In genomic region chr17:80509311-80509710, GRCh38 we compare ENCODE assay signal across 23 cellular contexts. TPM values are rescaled to one million over a fixed set of nuclear protein-coding genes. Genes with fewer than 3 reads are reported as not detected.
A peak's percentile ranks its signal among the peaks of the same experiment; 100 is the strongest.
DNase-seq lines count a peak whose midpoint lies in the region; ATAC-seq, FAIRE-seq and TF ChIP-seq lines count a peak whose summit lies in the region.
"Had no signal": no experiment of that assay in that cellular context is flagged by ENCODE, and none has a peak within 500 bp of the region (broad histone marks: within the 10 kb centered on the region; RNA-seq: fewer than 3 reads in every experiment).

No MANE protein-coding gene starts in this region.

- H3K36me3 Mint-ChIP-seq in natural killer cell treated with Interleukin-12 subunit alpha and Interleukin-12 subunit beta and Interleukin-15 and Interleukin-18, amount 100 ng/mL, for 72 hours: no peaks in the 10 kb centered on the region
- H3K36me3 Mint-ChIP-seq in natural killer cell: no peaks in the 10 kb centered on the region
- H3K36me3 Mint-ChIP-seq: CD8-positive, alpha-beta T cell had no signal

- H3K4me2 ChIP-seq in K562 (ENCODE audit: insufficient read depth, low read length): no peak overlapping the region
- H3K4me2 ChIP-seq: A549; BLaER1 treated with 17β-estradiol and CSF1 and Interleukin-3, amounts not matched to agents 10 nM and 100 nM had no signal

- BruUV-seq in K562 (replicated peaks; lab: Mats Ljungman, UMichigan): no TSS peak

- H3K27ac ChIP-seq in heart left ventricle (no peak overlapping the region), K562 (ENCODE audit: extremely low read depth, low read depth, low read length) (no peak overlapping the region), ovary (no peak overlapping the region)
- H3K27ac ChIP-seq: 22Rv1; BLaER1 treated with 17β-estradiol and CSF1 and Interleukin-3, amounts not matched to agents 10 nM and 100 nM; C4-2B had no signal

- DNase-seq in Right ventricle myocardium superior (peak; percentile 10), heart left ventricle (no peak), natural killer cell (no peak), K562 (ENCODE audit: extremely low read depth in 1 of 4, low spot score in 3 of 4) (no peak), ovary (no peak), T-helper 2 cell (no peak)
- DNase-seq in natural killer cell treated with Interleukin-12 subunit alpha and Interleukin-12 subunit beta and Interleukin-15 and Interleukin-18, amount 100 ng/mL, for 72 hours (ENCODE audit: low spot score): peak; percentile 22
- DNase-seq: AML-193; Caco-2; Calu3; CD4-positive, alpha-beta T cell; CD8-positive, alpha-beta T cell; DMS79 treated with DMSO at 0.1 percent for 48 hours; GF-D8 had no signal

- H3K4me1 Mint-ChIP-seq in natural killer cell treated with Interleukin-12 subunit alpha and Interleukin-12 subunit beta and Interleukin-15 and Interleukin-18, amount 100 ng/mL, for 72 hours (ENCODE audit: low read depth in 2 of 2): no peaks in the 10 kb centered on the region
- H3K4me1 Mint-ChIP-seq in natural killer cell: no peaks in the 10 kb centered on the region
- H3K4me1 Mint-ChIP-seq: B cell had no signal

- TF ChIP-seq RAD21 in K562 (CRISPR knock-in tag; conservative IDR thresholded peaks at IDR 0.05 in 1 of 2, IDR thresholded peaks at IDR 0.05 in 1 of 2): no peak

- no peaks in the 10 kb centered on the region for H3K36me3 ChIP-seq in heart left ventricle
- H3K36me3 ChIP-seq in K562 (ENCODE audit: control insufficient read depth, insufficient read depth, low read length): no peaks in the 10 kb centered on the region
- H3K36me3 ChIP-seq in ovary: no peaks in the 10 kb centered on the region
- H3K36me3 ChIP-seq: BLaER1 treated with 17β-estradiol and CSF1 and Interleukin-3, amounts not matched to agents 10 nM and 100 nM had no signal

- no peak overlapping the region for H2AFZ ChIP-seq in K562 (ENCODE audit: low read depth, low read length)

- intact Hi-C loops in Right ventricle myocardium superior (cut with DNase I) (no loop called here), heart left ventricle (cut with DNase I) (no loop called here), natural killer cell (cut with micrococcal nuclease) (no loop called here), K562 (cut with micrococcal nuclease) (no loop called here), ovary (cut with DNase I) (no loop called here)

- POLR2A ChIA-PET in K562 (lab: Yijun Ruan, JAX): interaction anchor here (1.0 to 1.1 kb wide), 2 partner anchors 10 to 35 kb away, joined by 3 read pairs; partner anchors contain the start of gene RPTOR

- peaks cover 8% of the 10 kb centered on the region for H4K20me1 ChIP-seq in K562 (replicated peaks; ENCODE audit: control insufficient read depth, insufficient read depth, low read length)
- H4K20me1 ChIP-seq: BLaER1 treated with 17β-estradiol and CSF1 and Interleukin-3, amounts not matched to agents 10 nM and 100 nM had no signal

- H3K4me3 Mint-ChIP-seq in natural killer cell treated with Interleukin-12 subunit alpha and Interleukin-12 subunit beta and Interleukin-15 and Interleukin-18, amount 100 ng/mL, for 72 hours: no peak overlapping the region
- no peak overlapping the region for H3K4me3 Mint-ChIP-seq in natural killer cell
- H3K4me3 Mint-ChIP-seq: B cell; CD4-positive, alpha-beta T cell; CD8-positive, alpha-beta T cell had no signal

- no peak for FAIRE-seq in K562 (lab: Jason Lieb, UNC)
- FAIRE-seq: A549, D721Med, G401.6, GM12891, GM19239 had no signal

- ATAC-seq in Right ventricle myocardium superior (ENCODE audit: poor library complexity) (no peak), heart left ventricle (no peak), natural killer cell (no peak), K562 (no peak)
- no peak for ATAC-seq in natural killer cell treated with Interleukin-12 subunit alpha and Interleukin-12 subunit beta and Interleukin-15 and Interleukin-18, amount 100 ng/mL, for 72 hours
- ATAC-seq: CD8-positive, alpha-beta T cell had no signal

- TF ChIP-seq CTCF in heart left ventricle (IDR thresholded peaks at IDR 0.05): no peak
- TF ChIP-seq CTCF in natural killer cell (IDR thresholded peaks at IDR 0.05): no peak
- no peak for TF ChIP-seq CTCF in K562 (IDR thresholded peaks at IDR 0.05 in 2 of 3, conservative IDR thresholded peaks at IDR 0.05 in 1 of 3; ENCODE audit: insufficient read depth in 2 of 3, low read depth in 1 of 3, low read length in 3 of 3)
- no peak for TF ChIP-seq CTCF in ovary (IDR thresholded peaks at IDR 0.05)

- no peak for TF ChIP-seq EP300 in K562 (IDR thresholded peaks at IDR 0.05; ENCODE audit: low read length)
- no peak for TF ChIP-seq EP300 in ovary (IDR thresholded peaks at IDR 0.05)

- 68 to 82% (median 76%) methylated on average over 8 of the region's 8 CpGs for WGBS in heart left ventricle, 4 donors
- WGBS in K562 (ENCODE audit: insufficient coverage, low coverage, missing lambda C conversion rate): 0% methylated on average over 3 of the region's 8 CpGs
- WGBS in ovary, 3 donors: 65 to 79% (median 73%) methylated on average over 8 of the region's 8 CpGs

- H3K9me3 ChIP-seq in heart left ventricle (no peaks in the 10 kb centered on the region), K562 (replicated peaks; ENCODE audit: control insufficient read depth, insufficient read depth, low read depth, low read length) (no peaks in the 10 kb centered on the region), ovary (no peaks in the 10 kb centered on the region)
- H3K9me3 ChIP-seq: A549; BLaER1 treated with 17β-estradiol and CSF1 and Interleukin-3, amounts not matched to agents 10 nM and 100 nM; Caco-2 had no signal

- H3K4me1 ChIP-seq in heart left ventricle: peaks cover 0 to 3% (median 0%) of the 10 kb centered on the region in 12 donors
- peaks cover 0 to 12% of the 10 kb centered on the region in 2 experiments; a peak in 1 of 5 replicates for H3K4me1 ChIP-seq in K562 (replicated peaks in 1 of 2; ENCODE audit: control insufficient read depth in 2 of 2, insufficient read depth in 2 of 2, low read length in 2 of 2)
- peaks cover 10% of the 10 kb centered on the region for H3K4me1 ChIP-seq in ovary (ENCODE audit: insufficient read depth)
- H3K4me1 ChIP-seq: BLaER1 treated with 17β-estradiol and CSF1 and Interleukin-3, amounts not matched to agents 10 nM and 100 nM; Caco-2 had no signal

- H3K79me2 ChIP-seq in K562 (ENCODE audit: control insufficient read depth, insufficient read depth, low read length): no peaks in the 10 kb centered on the region

- H3K27me3 ChIP-seq in heart left ventricle (peaks cover 0 to 62% (median 9%) of the 10 kb centered on the region in 9 donors), K562 (ENCODE audit: control insufficient read depth in 2 of 2, insufficient read depth in 2 of 2, low read length in 2 of 2) (peaks cover 43 to 85% of the 10 kb centered on the region in 2 experiments), ovary (no peaks in the 10 kb centered on the region)
- H3K27me3 ChIP-seq: BLaER1 treated with 17β-estradiol and CSF1 and Interleukin-3, amounts not matched to agents 10 nM and 100 nM had no signal

- no peak overlapping the region for H3K4me3 ChIP-seq in heart left ventricle
- no peak overlapping the region for H3K4me3 ChIP-seq in K562
- no peak overlapping the region for H3K4me3 ChIP-seq in ovary
- H3K4me3 ChIP-seq: A549; BLaER1 treated with 17β-estradiol and CSF1 and Interleukin-3, amounts not matched to agents 10 nM and 100 nM had no signal

- no peaks in the 10 kb centered on the region for H3K9me1 ChIP-seq in K562 (ENCODE audit: control insufficient read depth, insufficient read depth, low read length)

- H3K27me3 Mint-ChIP-seq in natural killer cell treated with Interleukin-12 subunit alpha and Interleukin-12 subunit beta and Interleukin-15 and Interleukin-18, amount 100 ng/mL, for 72 hours: peaks cover 0 to 3% of the 10 kb centered on the region in 2 donors
- H3K27me3 Mint-ChIP-seq in natural killer cell (ENCODE audit: low read depth in 2 of 2): peaks cover 0 to 9% of the 10 kb centered on the region in 2 donors

- CTCF ChIA-PET in K562 (lab: Yijun Ruan, JAX; ENCODE audit: low intra/inter-chr PET ratio): no interaction called here

- TF ChIP-seq POLR2A in heart left ventricle (IDR thresholded peaks at IDR 0.05) (no peak), K562 (conservative IDR thresholded peaks at IDR 0.05) (no peak), ovary (IDR thresholded peaks at IDR 0.05) (no peak)

- no peak overlapping the region for H3K27ac Mint-ChIP-seq in natural killer cell treated with Interleukin-12 subunit alpha and Interleukin-12 subunit beta and Interleukin-15 and Interleukin-18, amount 100 ng/mL, for 72 hours
- no peak overlapping the region for H3K27ac Mint-ChIP-seq in natural killer cell
- H3K27ac Mint-ChIP-seq: B cell; CD4-positive, alpha-beta T cell; CD8-positive, alpha-beta T cell had no signal

- in situ Hi-C loops in K562 (cut with MboI): no loop called here

- H3K9me3 Mint-ChIP-seq in natural killer cell treated with Interleukin-12 subunit alpha and Interleukin-12 subunit beta and Interleukin-15 and Interleukin-18, amount 100 ng/mL, for 72 hours: no peaks in the 10 kb centered on the region
- no peaks in the 10 kb centered on the region for H3K9me3 Mint-ChIP-seq in natural killer cell
- H3K9me3 Mint-ChIP-seq: CD4-positive, alpha-beta T cell; CD8-positive, alpha-beta T cell had no signal

- H3K9ac ChIP-seq in K562 (ENCODE audit: insufficient read depth in 1 of 2, low read depth in 2 of 2, low read length in 2 of 2): no peak overlapping the region
- H3K9ac ChIP-seq: BLaER1 treated with 17β-estradiol and CSF1 and Interleukin-3, amounts not matched to agents 10 nM and 100 nM had no signal

RNA-seq across cellular contexts. Expression of gene NPTX1, which starts 32.9 kb away (rescaled TPM):
- total RNA-seq in Right ventricle myocardium superior (not detected), heart left ventricle (under 1 TPM in 3 of 9 donors, not detected in 6; 0.07 to 0.58 (median 0.12) TPM), natural killer cell (1 to 10 TPM; 1.0 to 2.2 (median 2.2) TPM), K562 (2014; rRNA removed) (not detected in 2 replicates), K562 (2014; rRNA removed; fragmentation: Illumina TruSeq; extraction: Trizol) (not detected in 2 replicates), K562 (2015; rRNA removed; fragmentation: Illumina TruSeq; extraction: Trizol) (not detected in 2 replicates), K562 (2021) (0.04 TPM in 1 of 2 replicates, not detected in the other), ovary (10 to 100 TPM in 1 of 7 donors, under 1 TPM in 5, not detected in 1; 0.10 to 19.8 (median 0.51) TPM)
- polyA plus RNA-seq in heart left ventricle (under 1 TPM in 1 of 2 donors, not detected in 1; 0.01 TPM), K562 (2011; rRNA removed) (not detected in 2 replicates), K562 (2014; fragmentation: Illumina TruSeq; extraction: Trizol) (not detected in 2 replicates), K562 (2014; fragmentation: Nextera tagmentation; extraction: Ambion mirVana) (not detected), K562 (2014; rRNA removed) (not detected in 2 replicates), ovary (under 1 TPM; 0.02 to 0.18 TPM)
- under 1 TPM; 0.38 to 0.92 TPM for total RNA-seq in natural killer cell treated with Interleukin-12 subunit alpha and Interleukin-12 subunit beta and Interleukin-15 and Interleukin-18, amount 100 ng/mL, for 72 hours
- not detected in 2 replicates for total RNA-seq in K562 (2011; cell fraction: chromatin; rRNA removed; ENCODE audit: low replicate concordance)
- not detected in 2 replicates for total RNA-seq in K562 (2011; cell fraction: nucleolus; rRNA removed)
- total RNA-seq in K562 (2011; cell fraction: nucleoplasm; rRNA removed): not detected in 2 replicates
- not detected in 2 replicates for polyA plus RNA-seq in K562 (2011; cell fraction: cytosol; rRNA removed)
- polyA plus RNA-seq in K562 (2011; cell fraction: nucleus; rRNA removed): 0.03 TPM in 1 of 2 replicates, not detected in the other
- polyA plus RNA-seq in K562 (2012): not detected in 2 replicates
- polyA minus RNA-seq in K562 (2011; rRNA and poly(A)+ RNA removed): not detected in 2 replicates
- polyA minus RNA-seq in K562 (2011; cell fraction: cytosol; rRNA and poly(A)+ RNA removed): 0.19 TPM in 1 of 2 replicates, not detected in the other
- polyA minus RNA-seq in K562 (2011; cell fraction: nucleus; rRNA and poly(A)+ RNA removed): under 0.01 TPM in 1 of 2 replicates, not detected in the other

RNA-seq across cellular contexts. Expression of gene RPTOR, which starts 35.3 kb away (rescaled TPM):
- total RNA-seq in Right ventricle myocardium superior (19.0 TPM), heart left ventricle (10 to 100 TPM; 18.5 to 31.7 (median 27.1) TPM), natural killer cell (10 to 100 TPM; 49.2 to 63.6 (median 55.4) TPM), K562 (2014; rRNA removed) (18.6 and 19.1 TPM in 2 replicates), K562 (2014; rRNA removed; fragmentation: Illumina TruSeq; extraction: Trizol) (10.2 and 10.4 TPM in 2 replicates), K562 (2015; rRNA removed; fragmentation: Illumina TruSeq; extraction: Trizol) (9.5 and 10.7 TPM in 2 replicates), K562 (2021) (46.1 and 54.1 TPM in 2 replicates), ovary (10 to 100 TPM; 20.7 to 41.9 (median 31.4) TPM)
- polyA plus RNA-seq in heart left ventricle (10 to 100 TPM; 14.7 to 16.7 TPM), K562 (2011; rRNA removed) (4.4 and 7.2 TPM in 2 replicates), K562 (2014; fragmentation: Illumina TruSeq; extraction: Trizol) (11.7 and 16.8 TPM in 2 replicates), K562 (2014; fragmentation: Nextera tagmentation; extraction: Ambion mirVana) (under 1 TPM; 0.24 to 0.35 TPM), K562 (2014; rRNA removed) (10.7 and 14.7 TPM in 2 replicates), ovary (10 to 100 TPM; 11.1 to 13.4 TPM)
- 10 to 100 TPM; 44.1 to 92.4 TPM for total RNA-seq in natural killer cell treated with Interleukin-12 subunit alpha and Interleukin-12 subunit beta and Interleukin-15 and Interleukin-18, amount 100 ng/mL, for 72 hours
- 170 and 226 TPM in 2 replicates for total RNA-seq in K562 (2011; cell fraction: chromatin; rRNA removed; ENCODE audit: low replicate concordance)
- 113 and 116 TPM in 2 replicates for total RNA-seq in K562 (2011; cell fraction: nucleolus; rRNA removed)
- total RNA-seq in K562 (2011; cell fraction: nucleoplasm; rRNA removed): 108 and 117 TPM in 2 replicates
- 4.5 and 7.5 TPM in 2 replicates for polyA plus RNA-seq in K562 (2011; cell fraction: cytosol; rRNA removed)
- polyA plus RNA-seq in K562 (2011; cell fraction: nucleus; rRNA removed): 23.2 and 25.8 TPM in 2 replicates
- 19.9 and 23.1 TPM in 2 replicates for polyA plus RNA-seq in K562 (2012)
- 16.6 and 17.9 TPM in 2 replicates for polyA minus RNA-seq in K562 (2011; rRNA and poly(A)+ RNA removed)
- polyA minus RNA-seq in K562 (2011; cell fraction: cytosol; rRNA and poly(A)+ RNA removed): 21.9 and 26.8 TPM in 2 replicates
- polyA minus RNA-seq in K562 (2011; cell fraction: nucleus; rRNA and poly(A)+ RNA removed): 43.2 and 63.5 TPM in 2 replicates

Comparison
In these comparisons a context has a peak if more than half of its experiments do, and no peak if none do; other contexts are left out.
1. DNase-seq: peak in Right ventricle myocardium superior (single experiment) and natural killer cell treated with Interleukin-12 subunit alpha and Interleukin-12 subunit beta and Interleukin-15 and Interleukin-18, amount 100 ng/mL, for 72 hours (single experiment); none in heart left ventricle (0 of 5), natural killer cell (single experiment), K562 (0 of 4), ovary (0 of 5) and T-helper 2 cell (0 of 5).